ENCODE assay signal across 8 cellular contexts in genomic region chr17:50372222-50372621, GRCh38. TPM values are rescaled to one million over a fixed set of nuclear protein-coding genes. Genes with fewer than 3 reads are reported as not detected.
A peak's percentile ranks its signal among the peaks of the same experiment; 100 is the strongest.
DNase-seq lines count a peak whose midpoint lies in the region; ATAC-seq and TF ChIP-seq lines count a peak whose summit lies in the region.

No MANE protein-coding gene starts in this region.

- no peak for DNase-seq in CD4-positive, alpha-beta T cell
- DNase-seq in RKO (ENCODE audit: low spot score) (peak; percentile 15), epithelial cell of proximal tubule (ENCODE audit: low read depth) (no peak), SIG-M5 (lab: John Stamatoyannopoulos, UW) (no peak), AG20443 (ENCODE audit: low spot score) (no peak)

- peak overlapping the region; percentile 96 for H3K27ac Mint-ChIP-seq in CD4-positive, alpha-beta T cell

- peak overlapping the region; percentile 97 for H3K4me3 Mint-ChIP-seq in CD4-positive, alpha-beta T cell

- H3K27me3 Mint-ChIP-seq in CD4-positive, alpha-beta T cell = no peaks in the 10 kb centered on the region

- H3K36me3 ChIP-seq in neutrophil = peaks cover 32% of the 10 kb centered on the region

- H3K9me3 Mint-ChIP-seq in CD4-positive, alpha-beta T cell = no peaks in the 10 kb centered on the region

- peaks cover 54% of the 10 kb centered on the region for H3K36me3 Mint-ChIP-seq in CD4-positive, alpha-beta T cell (ENCODE audit: low read depth)

- H3K4me1 ChIP-seq in neutrophil (ENCODE audit: control insufficient read depth in 1 of 2, insufficient read depth in 1 of 2, low read depth in 1 of 2, low read length in 1 of 2) = peaks cover 12 to 17% of the 10 kb centered on the region in 2 experiments

- H3K9me3 ChIP-seq in CD4-positive, alpha-beta T cell (ENCODE audit: control insufficient read depth, low read length) = no peaks in the 10 kb centered on the region
- H3K9me3 ChIP-seq in neutrophil = no peaks in the 10 kb centered on the region

- H3K4me3 ChIP-seq in epithelial cell of proximal tubule (ENCODE audit: low read depth, low read length) (peak overlapping the region; percentile 89), neutrophil (ENCODE audit: low read depth in 1 of 2, low read length in 1 of 2) (peak overlapping the region; percentile 95 to 99)

- intact Hi-C loops in CD4-positive, alpha-beta T cell (cut with DNase I, micrococcal nuclease) = loop anchor here in 1 of 2 experiments (1.0 to 10.0 kb wide), 4 partner anchors 26 to 893 kb away; partner anchors contain the start of genes ANKRD40, MBTD1, RSAD1 and UTP18

- peaks cover 22% of the 10 kb centered on the region for H3K4me1 Mint-ChIP-seq in CD4-positive, alpha-beta T cell (ENCODE audit: low read depth)

- CTCF ChIA-PET in CD4-positive, alpha-beta T cell (lab: Charles Lee) = interaction anchor here (1.8 to 2.0 kb wide), 2 partner anchors 10 to 25 kb away, joined by 5 to 13 read pairs; partner anchors contain the start of gene LRRC59

- no peak for TF ChIP-seq CTCF in CD4-positive, alpha-beta T cell (IDR thresholded peaks at IDR 0.05)
- TF ChIP-seq CTCF in epithelial cell of proximal tubule (conservative IDR thresholded peaks at IDR 0.05; ENCODE audit: low read depth, low read length) (no peak), neutrophil (IDR thresholded peaks at IDR 0.05) (no peak)

- H3K27me3 ChIP-seq in CD4-positive, alpha-beta T cell (ENCODE audit: control insufficient read depth, insufficient read depth, low read length) = no peaks in the 10 kb centered on the region
- no peaks in the 10 kb centered on the region for H3K27me3 ChIP-seq in neutrophil

- no peak for ATAC-seq in CD4-positive, alpha-beta T cell (ENCODE audit: poor library complexity)
- ATAC-seq in HG02642 (IDR thresholded peaks at IDR 0.05; ENCODE audit: poor library complexity, unreplicated experiment) (no peak), GM18502 (IDR thresholded peaks at IDR 0.05; ENCODE audit: poor library complexity, unreplicated experiment) (no peak)

- no peak overlapping the region for H3K27ac ChIP-seq in CD4-positive, alpha-beta T cell (ENCODE audit: low read depth, low read length)
- peak overlapping the region; percentile 85 for H3K27ac ChIP-seq in neutrophil

- POLR2A ChIA-PET in CD4-positive, alpha-beta T cell (lab: Charles Lee) = interaction anchor here (0.9 to 6.6 kb wide), 6 partner anchors 9 to 26 kb away, joined by 3 to 52 read pairs (median 10); partner anchors contain the start of genes LRRC59 and XYLT2

RNA-seq across cellular contexts. Expression of gene MRPL27, which starts 0.8 kb away (rescaled TPM):
- 10 to 100 TPM; 13.7 to 14.8 TPM for total RNA-seq in CD4-positive, alpha-beta T cell
- total RNA-seq in epithelial cell of proximal tubule = 100 and 158 TPM in 2 replicates

RNA-seq across cellular contexts. Expression of gene EME1, which starts 0.8 kb away (rescaled TPM):
- under 1 TPM; 0.36 to 0.92 TPM for total RNA-seq in CD4-positive, alpha-beta T cell
- total RNA-seq in epithelial cell of proximal tubule = 13.2 and 13.8 TPM in 2 replicates

RNA-seq across cellular contexts. Expression of gene LRRC59, which starts 25.1 kb away (rescaled TPM):
- 10 to 100 TPM; 45.1 to 51.5 TPM for total RNA-seq in CD4-positive, alpha-beta T cell
- total RNA-seq in epithelial cell of proximal tubule = 147 and 234 TPM in 2 replicates

RNA-seq across cellular contexts. Expression of gene XYLT2, which starts 26.3 kb away (rescaled TPM):
- total RNA-seq in CD4-positive, alpha-beta T cell = 10 to 100 TPM; 11.0 to 12.2 TPM
- 35.2 and 35.3 TPM in 2 replicates for total RNA-seq in epithelial cell of proximal tubule

RNA-seq across cellular contexts. Expression of gene ACSF2, which starts 53.8 kb away (rescaled TPM):
- total RNA-seq in CD4-positive, alpha-beta T cell = 10 to 100 TPM; 11.9 to 13.9 TPM
- 9.8 and 32.6 TPM in 2 replicates for total RNA-seq in epithelial cell of proximal tubule
